24 cellular contexts compared by ENCODE assay signal in genomic region chr5:124102491-124102890, GRCh38.
DNase-seq lines count a peak whose midpoint lies in the region; ATAC-seq and FAIRE-seq lines count a peak whose summit lies in the region.
"Had no signal": no experiment of that assay in that cellular context is flagged by ENCODE, and none has a peak within 500 bp of the region (broad histone marks: within the 10 kb centered on the region; RNA-seq: fewer than 3 reads in every experiment).

No MANE protein-coding gene starts in this region.

- no peak overlapping the region for H3K27ac Mint-ChIP-seq in stimulated activated effector memory CD8-positive, alpha-beta T cell treated with anti-CD3 and anti-CD28 coated beads, Interleukin-12 subunit alpha, Interleukin-12 subunit beta, amount 100 ng/mL, for 72 hours
- H3K27ac Mint-ChIP-seq: activated naive CD8-positive, alpha-beta T cell treated with anti-CD3 and anti-CD28 coated beads for 36 hours; brain; natural killer cell treated with Interleukin-12 subunit alpha and Interleukin-12 subunit beta and Interleukin-15 and Interleukin-18, amount 100 ng/mL, for 72 hours; stimulated activated naive CD8-positive, alpha-beta T cell treated with anti-CD3 and anti-CD28 coated beads, Interleukin-15, Interleukin-2, amounts not matched to agents 100 ng/mL and 50 ng/mL, for 24 hours; T-cell had no signal

- H3K9me3 Mint-ChIP-seq in stimulated activated effector memory CD8-positive, alpha-beta T cell treated with anti-CD3 and anti-CD28 coated beads, Interleukin-12 subunit alpha, Interleukin-12 subunit beta, amount 100 ng/mL, for 72 hours: peaks cover 15% of the 10 kb centered on the region
- H3K9me3 Mint-ChIP-seq: activated naive CD8-positive, alpha-beta T cell treated with anti-CD3 and anti-CD28 coated beads for 36 hours; stimulated activated naive CD8-positive, alpha-beta T cell treated with anti-CD3 and anti-CD28 coated beads, Interleukin-15, Interleukin-2, amounts not matched to agents 100 ng/mL and 50 ng/mL, for 24 hours had no signal

- peak; percentile 82 for FAIRE-seq in endometrium (lab: Jason Lieb, UNC)

- no peak for ATAC-seq in HG02840 (IDR thresholded peaks at IDR 0.05; ENCODE audit: low FRiP score, unreplicated experiment)
- no peak for ATAC-seq in stimulated activated effector memory CD8-positive, alpha-beta T cell treated with anti-CD3 and anti-CD28 coated beads, Interleukin-12 subunit alpha, Interleukin-12 subunit beta, amount 100 ng/mL, for 72 hours
- ATAC-seq: left lung; natural killer cell treated with Interleukin-12 subunit alpha and Interleukin-12 subunit beta and Interleukin-15 and Interleukin-18, amount 100 ng/mL, for 72 hours; Panc1; T-cell had no signal

- H3K4me3 Mint-ChIP-seq in stimulated activated effector memory CD8-positive, alpha-beta T cell treated with anti-CD3 and anti-CD28 coated beads, Interleukin-12 subunit alpha, Interleukin-12 subunit beta, amount 100 ng/mL, for 72 hours: no peak overlapping the region
- H3K4me3 Mint-ChIP-seq: activated naive CD8-positive, alpha-beta T cell treated with anti-CD3 and anti-CD28 coated beads for 36 hours; brain; natural killer cell treated with Interleukin-12 subunit alpha and Interleukin-12 subunit beta and Interleukin-15 and Interleukin-18, amount 100 ng/mL, for 72 hours; stimulated activated naive CD8-positive, alpha-beta T cell treated with anti-CD3 and anti-CD28 coated beads, Interleukin-15, Interleukin-2, amounts not matched to agents 100 ng/mL and 50 ng/mL, for 24 hours; T-cell had no signal

- no peaks in the 10 kb centered on the region for H3K4me1 Mint-ChIP-seq in stimulated activated effector memory CD8-positive, alpha-beta T cell treated with anti-CD3 and anti-CD28 coated beads, Interleukin-12 subunit alpha, Interleukin-12 subunit beta, amount 100 ng/mL, for 72 hours
- H3K4me1 Mint-ChIP-seq: activated naive CD8-positive, alpha-beta T cell treated with anti-CD3 and anti-CD28 coated beads for 36 hours; T-cell had no signal

- no peaks in the 10 kb centered on the region for H3K36me3 Mint-ChIP-seq in stimulated activated effector memory CD8-positive, alpha-beta T cell treated with anti-CD3 and anti-CD28 coated beads, Interleukin-12 subunit alpha, Interleukin-12 subunit beta, amount 100 ng/mL, for 72 hours
- H3K36me3 Mint-ChIP-seq: activated naive CD8-positive, alpha-beta T cell treated with anti-CD3 and anti-CD28 coated beads for 36 hours; brain; natural killer cell treated with Interleukin-12 subunit alpha and Interleukin-12 subunit beta and Interleukin-15 and Interleukin-18, amount 100 ng/mL, for 72 hours; T-cell had no signal

- DNase-seq in ELR (ENCODE audit: low read depth) (peak; percentile 2), RPMI7951 (ENCODE audit: low read depth) (peak; percentile 65), left kidney (ENCODE audit: low read depth, low spot score) (peak; percentile 33), hippocampal formation (lab: John Stamatoyannopoulos, UW) (no peak)
- no peak for DNase-seq in stimulated activated effector memory CD8-positive, alpha-beta T cell treated with anti-CD3 and anti-CD28 coated beads, Interleukin-12 subunit alpha, Interleukin-12 subunit beta, amount 100 ng/mL, for 72 hours (ENCODE audit: low spot score in 2 of 2)
- no peak for DNase-seq in stimulated activated CD4-positive, alpha-beta T cell treated with anti-CD3 and anti-CD28 coated beads, Interleukin-1b, Interleukin-23, amount 100 ng/mL, for 48 hours
- DNase-seq: activated CD4-positive, alpha-beta T cell treated with anti-CD3 and anti-CD28 coated beads, Interleukin-2, amount 50 U/mL, for 48 hours; activated CD8-positive, alpha-beta memory T cell treated with anti-CD3 and anti-CD28 coated beads, Interleukin-2, amount 50 U/mL, for 48 hours; activated naive CD8-positive, alpha-beta T cell treated with anti-CD3 and anti-CD28 coated beads for 36 hours; DMS79; left lung; midbrain; NCI-H1436 treated with DMSO at 0.1 percent for 48 hours; NCI-H2107; NCI-H510A treated with DMSO at 0.1 percent for 48 hours; NK-92 treated with Interleukin-12 subunit alpha and Interleukin-12 subunit beta, amount 100 ng/mL, for 24 hours; ovary; T-cell had no signal

Comparison
In these comparisons a context has a peak if more than half of its experiments do, and no peak if none do; other contexts are left out.
1. DNase-seq: peak in ELR (single experiment), RPMI7951 (single experiment) and left kidney (single experiment); none in stimulated activated effector memory CD8-positive, alpha-beta T cell treated with anti-CD3 and anti-CD28 coated beads, Interleukin-12 subunit alpha, Interleukin-12 subunit beta, amount 100 ng/mL, for 72 hours (0 of 2), hippocampal formation (0 of 2) and stimulated activated CD4-positive, alpha-beta T cell treated with anti-CD3 and anti-CD28 coated beads, Interleukin-1b, Interleukin-23, amount 100 ng/mL, for 48 hours (single experiment).